Comparison of ENCODE assay signal across 24 cellular contexts in the genomic region with DNA sequence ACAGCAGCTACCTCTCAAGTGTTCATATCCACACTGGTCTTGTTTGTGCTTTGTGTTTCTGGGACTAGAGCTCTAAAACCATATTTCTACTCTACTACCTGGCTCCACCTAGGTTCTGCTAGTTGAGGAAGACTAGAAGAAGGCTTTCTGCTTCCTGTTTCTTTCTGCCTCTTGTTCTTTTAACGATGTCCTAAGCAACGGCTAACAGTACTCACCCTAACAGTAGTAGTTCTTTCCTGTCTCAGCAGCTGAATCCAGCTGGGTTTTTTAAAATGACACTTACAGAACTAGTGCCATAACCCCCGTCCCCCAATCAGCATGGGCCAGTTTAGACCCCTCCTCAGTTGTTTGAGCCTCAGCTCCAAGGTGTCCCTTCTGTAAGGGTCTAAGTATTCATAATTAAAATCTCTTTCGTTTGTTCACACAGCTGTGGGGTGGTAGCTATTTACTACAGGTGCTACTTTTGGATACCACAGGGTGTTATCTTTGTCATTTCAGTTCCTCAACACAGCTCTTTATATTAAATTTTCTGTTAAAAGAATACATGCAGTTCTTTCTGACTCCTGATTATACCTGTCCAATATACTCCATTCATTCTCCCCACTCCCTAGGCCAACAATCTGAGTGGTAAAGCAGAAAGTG.
"Had no signal": no experiment of that assay in that cellular context is flagged by ENCODE, and none has a peak within 500 bp of the region (broad histone marks: within the 10 kb centered on the region; RNA-seq: fewer than 3 reads in every experiment).

No MANE protein-coding gene starts in this region.

- DNase-seq: colonic mucosa; effector CD4-positive, alpha-beta T cell; endodermal cell; erythroblast; foreskin keratinocyte; head of caudate nucleus; hippocampal formation; left colon; left ventricle myocardium superior; mesendoderm; naive B cell; occipital lobe; psoas muscle; retina; right lobe of liver; stimulated activated CD4-positive, alpha-beta T cell treated with anti-CD3 and anti-CD28 coated beads, Interleukin-15, amount 100 ng/mL, for 24 hours; stimulated activated CD4-positive, alpha-beta T cell treated with anti-CD3 and anti-CD28 coated beads, Interleukin-1b, Interleukin-23, amount 100 ng/mL, for 48 hours; stimulated activated CD4-positive, alpha-beta T cell treated with anti-CD3 and anti-CD28 coated beads, Interleukin-4, amount 100 ng/mL, for 24 hours; stimulated activated naive B cell treated with anti-CD40 and anti-IgM and Interleukin-4, amounts not matched to agents 10 μg/mL and 1 μg/mL and 100 μg/mL, for 72 hours; stomach; substantia nigra; transverse colon had no signal

- H3K9me3 ChIP-seq: colonic mucosa had no signal

- H3K4me3 ChIP-seq: colonic mucosa, lung, psoas muscle, right lobe of liver, stomach, thoracic aorta, transverse colon had no signal

- H3K27me3 ChIP-seq: colonic mucosa, foreskin keratinocyte, right lobe of liver, stomach, transverse colon had no signal

- ATAC-seq: foreskin keratinocyte; left colon; left ventricle myocardium superior; psoas muscle; right lobe of liver; stimulated activated naive B cell treated with anti-CD40 and anti-IgM and Interleukin-4, amounts not matched to agents 10 μg/mL and 1 μg/mL and 100 μg/mL, for 72 hours had no signal

- H3K36me3 ChIP-seq: colonic mucosa, right lobe of liver, stomach, thoracic aorta, transverse colon had no signal

- H3K27ac ChIP-seq: colonic mucosa, foreskin keratinocyte, psoas muscle, right lobe of liver, stomach, thoracic aorta, transverse colon had no signal

- H3K4me1 ChIP-seq: colonic mucosa, foreskin keratinocyte, psoas muscle, stomach, transverse colon had no signal
